Comparison of ENCODE assay signal across 26 cellular contexts in the genomic region with DNA sequence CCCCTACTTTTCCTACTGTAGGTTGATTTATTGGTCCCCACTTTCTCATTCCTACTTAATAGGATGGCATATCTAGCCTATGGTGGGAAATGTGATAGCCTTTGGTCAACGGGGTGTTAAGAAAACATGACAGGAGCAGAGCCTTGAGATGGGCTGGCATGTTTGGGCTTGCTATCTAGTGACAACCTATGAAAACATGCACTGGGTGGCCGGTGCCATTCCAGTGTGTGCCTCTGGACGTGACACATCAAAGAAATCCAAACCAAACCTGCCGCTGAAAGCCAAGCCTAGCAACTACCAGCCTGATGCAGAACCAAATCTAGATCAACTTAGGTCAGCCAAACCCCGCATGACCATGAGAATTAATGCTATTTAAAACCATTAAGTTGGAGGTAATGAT.
"Had no signal": no experiment of that assay in that cellular context is flagged by ENCODE, and none has a peak within 500 bp of the region (broad histone marks: within the 10 kb centered on the region; RNA-seq: fewer than 3 reads in every experiment).

No MANE protein-coding gene starts in this region.

- H3K27me3 ChIP-seq: heart right ventricle, right lobe of liver, testis, tibial nerve, upper lobe of right lung, vagina had no signal

- ATAC-seq: esophagus mucosa; heart right ventricle; lower lobe of right lung; right lobe of liver; stimulated activated naive B cell treated with anti-CD40 and anti-IgM and Interleukin-4, amounts not matched to agents 10 μg/mL and 1 μg/mL and 100 μg/mL, for 72 hours; stimulated activated naive CD8-positive, alpha-beta T cell treated with anti-CD3 and anti-CD28 coated beads, Interleukin-15, amount 100 ng/mL, for 72 hours; upper lobe of right lung had no signal

- DNase-seq: cortex of kidney; dorsolateral prefrontal cortex; effector CD8-positive, alpha-beta T cell; heart right ventricle; immature natural killer cell; left ventricle myocardium inferior; lower lobe of right lung; mesenchymal stem cell; midbrain; naive B cell; retina; right lobe of liver; stimulated activated CD4-positive, alpha-beta T cell treated with anti-CD3 and anti-CD28 coated beads, Interleukin-2, amount 100 ng/mL, for 24 hours; stimulated activated CD4-positive, alpha-beta T cell treated with anti-CD3 and anti-CD28 coated beads, Interleukin-4, amount 100 ng/mL, for 4 hours; stimulated activated naive B cell treated with anti-CD40 and anti-IgM and Interleukin-4, amounts not matched to agents 10 μg/mL and 1 μg/mL and 100 μg/mL, for 72 hours; stimulated activated naive CD8-positive, alpha-beta T cell treated with anti-CD3 and anti-CD28 coated beads, Interleukin-15, amount 100 ng/mL, for 72 hours; testis; upper lobe of right lung had no signal

- FAIRE-seq: frontal cortex, keratinocyte had no signal

- H3K4me3 ChIP-seq: dorsolateral prefrontal cortex, heart right ventricle, left ventricle myocardium inferior, lower lobe of right lung, prostate gland, right lobe of liver, skin epidermis, testis, tibial nerve, upper lobe of right lung, vagina had no signal

- H3K4me1 ChIP-seq: left ventricle myocardium inferior, lower lobe of right lung, parathyroid adenoma, prostate gland, right lobe of liver, testis, tibial nerve, upper lobe of right lung, vagina had no signal

- H3K36me3 ChIP-seq: heart right ventricle, left ventricle myocardium inferior, lower lobe of right lung, prostate gland, right lobe of liver, tibial nerve, upper lobe of right lung, vagina had no signal

- H3K27ac ChIP-seq: dorsolateral prefrontal cortex, heart right ventricle, left ventricle myocardium inferior, lower lobe of right lung, parathyroid adenoma, prostate gland, right lobe of liver, skin epidermis, testis, tibial nerve, upper lobe of right lung, vagina had no signal

- H3K9me3 ChIP-seq: heart right ventricle, left ventricle myocardium inferior, lower lobe of right lung, prostate gland, right lobe of liver, testis, tibial nerve, upper lobe of right lung, vagina had no signal
